Comparison of ENCODE assay signal across 10 cellular contexts in the genomic region with DNA sequence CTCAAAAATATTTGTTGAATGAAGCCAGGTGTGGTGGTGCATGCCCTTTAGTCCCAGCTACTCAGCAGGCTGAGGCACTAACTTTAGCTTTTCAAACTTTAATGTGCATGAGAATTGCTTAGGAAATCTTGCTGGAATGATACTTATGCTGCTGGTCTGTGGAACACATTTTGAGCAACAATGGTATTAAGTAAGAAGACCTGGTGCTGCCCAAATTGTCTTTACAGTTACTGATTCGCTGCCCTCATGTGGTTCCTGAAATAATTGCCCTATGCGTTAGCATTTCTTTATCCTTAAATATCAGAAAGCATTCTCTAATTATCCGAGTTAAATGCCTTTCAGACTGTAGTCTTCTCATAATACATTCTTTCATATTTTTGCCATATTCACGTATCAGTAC.
A peak's percentile ranks its signal among the peaks of the same experiment; 100 is the strongest.
DNase-seq lines count a peak whose midpoint lies in the region; ATAC-seq, FAIRE-seq and TF ChIP-seq lines count a peak whose summit lies in the region.
"Had no signal": no experiment of that assay in that cellular context is flagged by ENCODE, and none has a peak within 500 bp of the region (broad histone marks: within the 10 kb centered on the region; RNA-seq: fewer than 3 reads in every experiment).

No MANE protein-coding gene starts in this region.

- H3K9me3 ChIP-seq in OCI-LY1 (ENCODE audit: low read length): no peaks in the 10 kb centered on the region
- no peaks in the 10 kb centered on the region for H3K9me3 ChIP-seq in testis

- no peaks in the 10 kb centered on the region for H3K9me3 Mint-ChIP-seq in activated naive CD4-positive, alpha-beta T cell treated with anti-CD3 and anti-CD28 coated beads for 36 hours
- no peaks in the 10 kb centered on the region for H3K9me3 Mint-ChIP-seq in activated naive CD4-positive, alpha-beta T cell treated with anti-CD3 and anti-CD28 coated beads, Interleukin-2, amount 50 U/mL, for 72 hours

- no peak overlapping the region for H3K9ac ChIP-seq in OCI-LY1 (ENCODE audit: low read length)

- peak; percentile 39; the same call in 1 of the 2 replicates for TF ChIP-seq CTCF in OCI-LY1 (IDR thresholded peaks at IDR 0.05; ENCODE audit: low read length)
- peak; percentile 26 for TF ChIP-seq CTCF in foreskin fibroblast (IDR thresholded peaks at IDR 0.05; ENCODE audit: low read depth, low read length)
- peak in 2 of 3 experiments; percentile 4 to 21 for TF ChIP-seq CTCF in testis (IDR thresholded peaks at IDR 0.05)

- no peaks in the 10 kb centered on the region for H3K36me3 ChIP-seq in OCI-LY1 (ENCODE audit: insufficient read depth, low read length)
- no peaks in the 10 kb centered on the region for H3K36me3 ChIP-seq in testis (ENCODE audit: low read depth, missing control alignments)

- CTCF ChIA-PET in activated naive CD4-positive, alpha-beta T cell treated with anti-CD3 and anti-CD28 coated beads for 36 hours (lab: Charles Lee): interaction anchor here (1.2 kb wide), 1 partner anchor 109 kb away, joined by 3 read pairs; no protein-coding TSS in a partner anchor

- H3K27ac ChIP-seq in OCI-LY1 (ENCODE audit: low read depth, low read length, poor library complexity, severe bottlenecking) (no peak overlapping the region), testis (no peak overlapping the region)

- no peak overlapping the region for H3K27ac Mint-ChIP-seq in activated naive CD4-positive, alpha-beta T cell treated with anti-CD3 and anti-CD28 coated beads for 36 hours
- H3K27ac Mint-ChIP-seq in activated naive CD4-positive, alpha-beta T cell treated with anti-CD3 and anti-CD28 coated beads, Interleukin-2, amount 50 U/mL, for 72 hours: no peak overlapping the region

- no peaks in the 10 kb centered on the region for H3K36me3 Mint-ChIP-seq in activated naive CD4-positive, alpha-beta T cell treated with anti-CD3 and anti-CD28 coated beads for 36 hours (ENCODE audit: low read depth)
- no peaks in the 10 kb centered on the region for H3K36me3 Mint-ChIP-seq in activated naive CD4-positive, alpha-beta T cell treated with anti-CD3 and anti-CD28 coated beads, Interleukin-2, amount 50 U/mL, for 72 hours

- H3K4me1 ChIP-seq in OCI-LY1 (ENCODE audit: insufficient read depth, low read length, severe bottlenecking) (peaks cover 8% of the 10 kb centered on the region), testis (peaks cover 24% of the 10 kb centered on the region)

- H3K4me3 ChIP-seq in OCI-LY1 (ENCODE audit: low read depth, low read length, poor library complexity, severe bottlenecking) (no peak overlapping the region), foreskin fibroblast (ENCODE audit: low read depth in 1 of 2, low read length in 2 of 2) (no peak overlapping the region), testis (no peak overlapping the region)
- H3K4me3 ChIP-seq: K562 had no signal

- TF ChIP-seq POLR2A in testis (IDR thresholded peaks at IDR 0.05): no peak

- no peaks in the 10 kb centered on the region for H3K9me2 ChIP-seq in OCI-LY1 (ENCODE audit: low read depth, low read length)

- DNase-seq in activated naive CD4-positive, alpha-beta T cell treated with anti-CD3 and anti-CD28 coated beads for 36 hours: peak; percentile 10
- DNase-seq in activated naive CD4-positive, alpha-beta T cell treated with anti-CD3 and anti-CD28 coated beads, Interleukin-2, amount 50 U/mL, for 72 hours (ENCODE audit: low spot score in 2 of 2): no peak
- peak; percentile 31 to 63 for DNase-seq in foreskin fibroblast
- peak; percentile 36 for DNase-seq in testis
- DNase-seq in HTR-8/SVneo (ENCODE audit: insufficient read length, low spot score): no peak
- DNase-seq: right cardiac atrium had no signal

- no peak overlapping the region for H3K4me2 ChIP-seq in OCI-LY1 (ENCODE audit: low read length)

- H3K27me3 Mint-ChIP-seq in activated naive CD4-positive, alpha-beta T cell treated with anti-CD3 and anti-CD28 coated beads for 36 hours (ENCODE audit: low read depth): no peaks in the 10 kb centered on the region

- H3K4me3 Mint-ChIP-seq in activated naive CD4-positive, alpha-beta T cell treated with anti-CD3 and anti-CD28 coated beads for 36 hours: no peak overlapping the region

- intact Hi-C loops in activated naive CD4-positive, alpha-beta T cell treated with anti-CD3 and anti-CD28 coated beads for 36 hours (cut with micrococcal nuclease): loop anchor here (1.0 to 5.0 kb wide), 4 partner anchors 103 to 578 kb away; no protein-coding TSS in a partner anchor
- intact Hi-C loops in testis (cut with DNase I; ENCODE audit: low total_unique reads): no loop called here

- no peak for FAIRE-seq in HTR-8/SVneo (lab: Jason Lieb, UNC)
- FAIRE-seq: K562 had no signal

- H3K79me2 ChIP-seq in OCI-LY1 (ENCODE audit: insufficient read depth, low read length): no peaks in the 10 kb centered on the region

- ATAC-seq in activated naive CD4-positive, alpha-beta T cell treated with anti-CD3 and anti-CD28 coated beads, Interleukin-2, amount 50 U/mL, for 72 hours: no peak
- no peak for ATAC-seq in HG03139 (IDR thresholded peaks at IDR 0.05; ENCODE audit: unreplicated experiment)
- ATAC-seq in GM21576 (IDR thresholded peaks at IDR 0.05; ENCODE audit: unreplicated experiment): no peak
- ATAC-seq: K562 had no signal

- H3K4me1 Mint-ChIP-seq in activated naive CD4-positive, alpha-beta T cell treated with anti-CD3 and anti-CD28 coated beads for 36 hours (ENCODE audit: low read depth): no peaks in the 10 kb centered on the region

- H3F3A ChIP-seq in OCI-LY1 (ENCODE audit: insufficient read depth, low read length): no peaks in the 10 kb centered on the region

- H2AFZ ChIP-seq in OCI-LY1 (ENCODE audit: low read length): no peak overlapping the region

- no peaks in the 10 kb centered on the region for H3K27me3 ChIP-seq in OCI-LY1 (ENCODE audit: insufficient read depth, low read length)
- no peaks in the 10 kb centered on the region for H3K27me3 ChIP-seq in testis

- no peaks in the 10 kb centered on the region for H4K20me1 ChIP-seq in OCI-LY1 (ENCODE audit: insufficient read depth, low read length)

- WGBS in testis, 2 donors: 75 to 82% methylated on average over 4 of the region's 4 CpGs

Comparison
In these comparisons a context has a peak if more than half of its experiments do, and no peak if none do; other contexts are left out.
1. DNase-seq: peak in activated naive CD4-positive, alpha-beta T cell treated with anti-CD3 and anti-CD28 coated beads for 36 hours (single experiment), foreskin fibroblast (2 of 2) and testis (single experiment); none in activated naive CD4-positive, alpha-beta T cell treated with anti-CD3 and anti-CD28 coated beads, Interleukin-2, amount 50 U/mL, for 72 hours (0 of 2) and HTR-8/SVneo (single experiment).
2. Peak in every context shown above with its lines, with median percentiles within 50 percentile points of each other: CTCF ChIP-seq.